Comparison of ENCODE assay signal across 12 cellular contexts in genomic region chr10:91700788-91701444, GRCh38.
DNase-seq lines count a peak whose midpoint lies in the region; ATAC-seq, FAIRE-seq and TF ChIP-seq lines count a peak whose summit lies in the region.
"Had no signal": no experiment of that assay in that cellular context is flagged by ENCODE, and none has a peak within 500 bp of the region (broad histone marks: within the 10 kb centered on the region; RNA-seq: fewer than 3 reads in every experiment).

No MANE protein-coding gene starts in this region.

- H3K9me1 ChIP-seq in keratinocyte (ENCODE audit: control insufficient read depth, extremely low read depth, insufficient read depth, low read length): no peaks in the 10 kb centered on the region

- H2AFZ ChIP-seq in keratinocyte (ENCODE audit: control insufficient read depth, low read length): no peak overlapping the region

- no peak for FAIRE-seq in bronchial epithelial cell (lab: Jason Lieb, UNC)
- FAIRE-seq in keratinocyte (lab: Jason Lieb, UNC): peak; percentile 94

- no peak overlapping the region for H3K4me3 ChIP-seq in MG63
- H3K4me3 ChIP-seq in bronchial epithelial cell (ENCODE audit: low read depth, low read length): no peak overlapping the region
- H3K4me3 ChIP-seq in keratinocyte (ENCODE audit: control insufficient read depth in 2 of 3, extremely low read depth in 1 of 3, insufficient read depth in 2 of 3, low read depth in 1 of 3, low read length in 3 of 3): no peak overlapping the region
- H3K4me3 ChIP-seq: SK-N-MC had no signal

- H3K9ac ChIP-seq in keratinocyte (ENCODE audit: control insufficient read depth, extremely low read depth, insufficient read depth, low read length): no peak overlapping the region

- H4K20me1 ChIP-seq in keratinocyte (ENCODE audit: control insufficient read depth, extremely low read depth, insufficient read depth, low read length): no peaks in the 10 kb centered on the region

- no peaks in the 10 kb centered on the region for H3K79me2 ChIP-seq in keratinocyte (ENCODE audit: control insufficient read depth, insufficient read depth, low read length)

- POLR2A ChIA-PET in HEK293T (lab: Yijun Ruan, JAX): no interaction called here

- dilution Hi-C loops in keratinocyte (cut with MboI; ENCODE audit: extremely low pct_ligation_motif_present, low sequenced_read_pairs): no loop called here

- no peak overlapping the region for H3K27ac ChIP-seq in keratinocyte (ENCODE audit: control insufficient read depth, insufficient read depth, low read length)
- H3K27ac ChIP-seq: SK-N-MC had no signal

- no peak for TF ChIP-seq CTCF in bronchial epithelial cell (IDR thresholded peaks at IDR 0.05; ENCODE audit: insufficient read depth, low read length, severe bottlenecking)
- no peak for TF ChIP-seq CTCF in keratinocyte (optimal IDR thresholded peaks at IDR 0.05 in 1 of 3, IDR thresholded peaks at IDR 0.05 in 1 of 3, conservative IDR thresholded peaks at IDR 0.05 in 1 of 3; ENCODE audit: extremely low read depth in 1 of 3, insufficient read depth in 2 of 3, low read length in 3 of 3)

- H3K4me2 ChIP-seq in keratinocyte (ENCODE audit: control insufficient read depth, extremely low read depth, insufficient read depth, low read depth, low read length): peak overlapping the region; percentile 15

- H3K27me3 ChIP-seq in MG63 (no peaks in the 10 kb centered on the region), bronchial epithelial cell (ENCODE audit: control insufficient read depth, insufficient read depth, low read length) (peaks cover 2% of the 10 kb centered on the region), keratinocyte (ENCODE audit: control insufficient read depth, extremely low read depth, insufficient read depth, low read length) (no peaks in the 10 kb centered on the region)

- H3K36me3 ChIP-seq in MG63: no peaks in the 10 kb centered on the region
- no peaks in the 10 kb centered on the region for H3K36me3 ChIP-seq in bronchial epithelial cell (ENCODE audit: control insufficient read depth, insufficient read depth, low read length)
- H3K36me3 ChIP-seq in keratinocyte (ENCODE audit: control insufficient read depth in 2 of 2, extremely low read depth in 1 of 2, insufficient read depth in 2 of 2, low read length in 2 of 2): no peaks in the 10 kb centered on the region

- H3K9me3 ChIP-seq in MG63 (no peaks in the 10 kb centered on the region), keratinocyte (ENCODE audit: control insufficient read depth, low read depth, low read length) (no peaks in the 10 kb centered on the region)

- no peak for ATAC-seq in GM18511 (IDR thresholded peaks at IDR 0.05; ENCODE audit: unreplicated experiment)
- ATAC-seq in GM19328 (IDR thresholded peaks at IDR 0.05; ENCODE audit: unreplicated experiment): no peak
- ATAC-seq: naive thymus-derived CD8-positive, alpha-beta T cell had no signal

- H3K4me1 ChIP-seq in keratinocyte (ENCODE audit: control insufficient read depth, extremely low read depth, insufficient read depth, low read length): peaks cover 13% of the 10 kb centered on the region

- peak; percentile 55 for DNase-seq in AG08395 (ENCODE audit: low spot score)
- peak; percentile 32 for DNase-seq in MG63
- DNase-seq in bronchial epithelial cell (ENCODE audit: low read depth): peak; percentile 86
- no peak for DNase-seq in keratinocyte (ENCODE audit: low read depth, low spot score)
- DNase-seq in globus pallidus (ENCODE audit: low spot score): no peak
- DNase-seq in HEK293T (ENCODE audit: extremely low spot score): no peak
- DNase-seq: activated T-cell treated with anti-CD3 and anti-CD28 coated beads, Interleukin-2, amount 50 U/mL, for 24 hours; naive thymus-derived CD8-positive, alpha-beta T cell; NCI-H1105 had no signal

- CTCF ChIA-PET in HEK293T (lab: Yijun Ruan, JAX): no interaction called here

TF ChIP-seq in HEK293T, 16 proteins besides CTCF, POLR2A, EP300 and RAD21:
- TF ChIP-seq L3MBTL2 (conservative IDR thresholded peaks at IDR 0.05) (no peak), SUZ12 (IDR thresholded peaks at IDR 0.05) (no peak), ARNT (IDR thresholded peaks at IDR 0.05) (no peak), HDGF (IDR thresholded peaks at IDR 0.05; ENCODE audit: borderline replicate concordance) (no peak), TARDBP (IDR thresholded peaks at IDR 0.05) (no peak), NFRKB (IDR thresholded peaks at IDR 0.05) (no peak), SP1 (IDR thresholded peaks at IDR 0.05) (no peak), PKNOX1 (IDR thresholded peaks at IDR 0.05) (no peak), ZNF384 (IDR thresholded peaks at IDR 0.05) (no peak), CTBP1 (IDR thresholded peaks at IDR 0.05; ENCODE audit: borderline replicate concordance) (no peak), FOXA1 (IDR thresholded peaks at IDR 0.05) (no peak), ELF4 (IDR thresholded peaks at IDR 0.05) (no peak), BHLHE40 (IDR thresholded peaks at IDR 0.05; ENCODE audit: borderline replicate concordance) (no peak), FOXM1 (IDR thresholded peaks at IDR 0.05; ENCODE audit: borderline replicate concordance) (no peak)
TF ChIP-seq in HEK293T: peak in this region for 0.

Comparison
In these comparisons a context has a peak if more than half of its experiments do, and no peak if none do; other contexts are left out.
1. DNase-seq: peak in AG08395 (single experiment), MG63 (single experiment) and bronchial epithelial cell (single experiment); none in keratinocyte (single experiment), globus pallidus (single experiment) and HEK293T (single experiment).